Comparison of ENCODE assay signal across 8 cellular contexts in genomic region chr3:11718582-11719405, GRCh38.
A peak's percentile ranks its signal among the peaks of the same experiment; 100 is the strongest.
DNase-seq lines count a peak whose midpoint lies in the region; ATAC-seq and TF ChIP-seq lines count a peak whose summit lies in the region.

No MANE protein-coding gene starts in this region.

- ATAC-seq in HG02571 (IDR thresholded peaks at IDR 0.05; ENCODE audit: unreplicated experiment), result peak; percentile 24

- TF ChIP-seq CTCF in epithelial cell of proximal tubule (conservative IDR thresholded peaks at IDR 0.05; ENCODE audit: low read depth, low read length), result no peak

- H3K27me3 ChIP-seq in muscle layer of colon (ENCODE audit: control insufficient read depth in 1 of 2, insufficient read depth in 2 of 2, low read length in 2 of 2) (no peaks in the 10 kb centered on the region), stomach smooth muscle (ENCODE audit: control insufficient read depth in 1 of 2, insufficient read depth in 2 of 2, low read length in 2 of 2) (no peaks in the 10 kb centered on the region)

- H3K9ac ChIP-seq in muscle layer of colon (ENCODE audit: low read length), result peak overlapping the region; percentile 95
- peak overlapping the region; percentile 71 to 79 for H3K9ac ChIP-seq in stomach smooth muscle (ENCODE audit: low read length in 2 of 2)

- H3K27ac ChIP-seq in muscle layer of colon (ENCODE audit: low read depth, low read length), result peak overlapping the region; percentile 94
- H3K27ac ChIP-seq in stomach smooth muscle (ENCODE audit: low read length), result peak overlapping the region; percentile 89

- DNase-seq in NCI-H1417 (lab: John Stamatoyannopoulos, UW), result peak in 2 of 3 experiments; percentile 56 to 62
- no peak for DNase-seq in NCI-H1417 treated with DMSO at 0.1 percent for 48 hours (lab: John Stamatoyannopoulos, UW)
- DNase-seq in NCI-H2029 (lab: John Stamatoyannopoulos, UW), result peak; percentile 30
- DNase-seq in activated T-cell treated with anti-CD3 and anti-CD28 coated beads for 1 hour (ENCODE audit: low read depth), result peak; percentile 23
- no peak for DNase-seq in epithelial cell of proximal tubule (ENCODE audit: low read depth)

- H3K9me3 ChIP-seq in muscle layer of colon (ENCODE audit: low read length) (no peaks in the 10 kb centered on the region), stomach smooth muscle (ENCODE audit: control insufficient read depth in 2 of 2, low read length in 2 of 2) (no peaks in the 10 kb centered on the region)

- H3K4me3 ChIP-seq in epithelial cell of proximal tubule (ENCODE audit: low read depth, low read length) (peak overlapping the region; percentile 85), muscle layer of colon (ENCODE audit: low read depth in 1 of 2, low read length in 2 of 2) (peak overlapping the region; percentile 78 to 98), stomach smooth muscle (ENCODE audit: low read length in 2 of 2) (peak overlapping the region; percentile 88 to 90)

- H3K4me1 ChIP-seq in muscle layer of colon (ENCODE audit: insufficient read depth, low read length) (peaks cover 17% of the 10 kb centered on the region), stomach smooth muscle (ENCODE audit: control insufficient read depth, insufficient read depth, low read length) (peaks cover 15% of the 10 kb centered on the region)

- H3K36me3 ChIP-seq in muscle layer of colon (ENCODE audit: insufficient read depth, low read length) (no peaks in the 10 kb centered on the region), stomach smooth muscle (ENCODE audit: control insufficient read depth in 2 of 2, insufficient read depth in 2 of 2, low read length in 2 of 2) (no peaks in the 10 kb centered on the region)

Comparison
In these comparisons a context has a peak if more than half of its experiments do, and no peak if none do; other contexts are left out.
1. DNase-seq: peak in NCI-H1417 (2 of 3), NCI-H2029 (single experiment) and activated T-cell treated with anti-CD3 and anti-CD28 coated beads for 1 hour (single experiment); none in NCI-H1417 treated with DMSO at 0.1 percent for 48 hours (single experiment) and epithelial cell of proximal tubule (single experiment).
2. Peak in every context shown above with its lines, with median percentiles within 50 percentile points of each other: H3K4me3 ChIP-seq.